ENCODE assay signal across 3 cellular contexts in the genomic region with DNA sequence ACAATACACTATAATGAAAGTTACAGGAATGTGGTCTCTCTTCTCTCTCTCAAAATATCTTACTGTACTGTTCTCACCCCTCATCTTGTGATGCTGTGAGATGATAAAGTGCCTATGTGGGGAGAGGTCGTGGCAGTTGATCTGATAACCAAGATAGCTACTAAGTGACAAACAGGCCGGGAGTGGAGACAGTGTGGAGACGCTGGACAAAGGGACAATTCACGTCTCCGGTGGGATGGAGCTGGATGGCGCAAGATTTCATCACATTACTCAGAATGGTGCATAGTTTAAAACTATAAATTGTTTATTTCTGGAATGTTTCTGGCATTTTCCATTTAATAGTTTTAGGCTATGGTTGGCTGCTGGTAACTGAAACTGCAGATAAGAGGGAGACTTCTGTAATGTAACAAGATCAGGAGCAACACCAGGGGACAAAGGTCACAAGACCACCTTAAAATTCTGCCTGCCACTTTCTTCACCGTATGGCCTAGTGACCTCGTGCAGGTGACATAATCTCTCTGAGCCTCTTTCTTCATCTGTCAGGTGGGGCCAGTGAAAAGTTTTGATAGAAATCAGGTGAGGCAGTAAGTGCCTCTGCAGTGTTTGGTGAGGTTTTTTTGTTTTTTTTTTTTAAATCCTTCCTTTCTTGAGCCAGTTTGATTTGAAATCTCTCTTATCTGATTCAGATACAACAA.
TF ChIP-seq lines count a peak whose summit lies in the region.

No MANE protein-coding gene starts in this region.

TF ChIP-seq in SK-N-SH, 30 proteins besides CTCF, POLR2A, EP300 and RAD21:
- TF ChIP-seq, protein P1, sequence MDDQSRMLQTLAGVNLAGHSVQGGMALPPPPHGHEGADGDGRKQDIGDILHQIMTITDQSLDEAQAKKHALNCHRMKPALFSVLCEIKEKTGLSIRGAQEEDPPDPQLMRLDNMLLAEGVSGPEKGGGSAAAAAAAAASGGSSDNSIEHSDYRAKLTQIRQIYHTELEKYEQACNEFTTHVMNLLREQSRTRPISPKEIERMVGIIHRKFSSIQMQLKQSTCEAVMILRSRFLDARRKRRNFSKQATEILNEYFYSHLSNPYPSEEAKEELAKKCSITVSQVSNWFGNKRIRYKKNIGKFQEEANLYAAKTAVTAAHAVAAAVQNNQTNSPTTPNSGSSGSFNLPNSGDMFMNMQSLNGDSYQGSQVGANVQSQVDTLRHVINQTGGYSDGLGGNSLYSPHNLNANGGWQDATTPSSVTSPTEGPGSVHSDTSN (IDR thresholded peaks at IDR 0.05), result 0 out of 2 replicates have a peak, but pooled peaks have one; percentile 2
- TF ChIP-seq, protein P2, sequence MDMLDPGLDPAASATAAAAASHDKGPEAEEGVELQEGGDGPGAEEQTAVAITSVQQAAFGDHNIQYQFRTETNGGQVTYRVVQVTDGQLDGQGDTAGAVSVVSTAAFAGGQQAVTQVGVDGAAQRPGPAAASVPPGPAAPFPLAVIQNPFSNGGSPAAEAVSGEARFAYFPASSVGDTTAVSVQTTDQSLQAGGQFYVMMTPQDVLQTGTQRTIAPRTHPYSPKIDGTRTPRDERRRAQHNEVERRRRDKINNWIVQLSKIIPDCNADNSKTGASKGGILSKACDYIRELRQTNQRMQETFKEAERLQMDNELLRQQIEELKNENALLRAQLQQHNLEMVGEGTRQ (IDR thresholded peaks at IDR 0.05; ENCODE audit: borderline replicate concordance, low read depth, low read length), result no peak
- TF ChIP-seq TCF12 (IDR thresholded peaks at IDR 0.05), result no peak

TF ChIP-seq in endothelial cell of umbilical vein, 7 proteins besides CTCF, POLR2A, EP300 and RAD21:
- TF ChIP-seq JUN (IDR thresholded peaks at IDR 0.05; ENCODE audit: borderline replicate concordance, insufficient read depth, insufficient read length, low read depth) (no peak), GATA2 (IDR thresholded peaks at IDR 0.05; ENCODE audit: insufficient read depth, insufficient read length, low read depth, low read length) (peak; percentile 39)
TF ChIP-seq in endothelial cell of umbilical vein: peak in this region for 1.

TF ChIP-seq in HEK293T, 16 proteins besides CTCF, POLR2A, EP300 and RAD21:
- TF ChIP-seq, protein P3, sequence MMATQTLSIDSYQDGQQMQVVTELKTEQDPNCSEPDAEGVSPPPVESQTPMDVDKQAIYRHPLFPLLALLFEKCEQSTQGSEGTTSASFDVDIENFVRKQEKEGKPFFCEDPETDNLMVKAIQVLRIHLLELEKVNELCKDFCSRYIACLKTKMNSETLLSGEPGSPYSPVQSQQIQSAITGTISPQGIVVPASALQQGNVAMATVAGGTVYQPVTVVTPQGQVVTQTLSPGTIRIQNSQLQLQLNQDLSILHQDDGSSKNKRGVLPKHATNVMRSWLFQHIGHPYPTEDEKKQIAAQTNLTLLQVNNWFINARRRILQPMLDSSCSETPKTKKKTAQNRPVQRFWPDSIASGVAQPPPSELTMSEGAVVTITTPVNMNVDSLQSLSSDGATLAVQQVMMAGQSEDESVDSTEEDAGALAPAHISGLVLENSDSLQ (IDR thresholded peaks at IDR 0.05), result no peak
- no peak for TF ChIP-seq ELF4 (IDR thresholded peaks at IDR 0.05)
TF ChIP-seq in HEK293T: peak in this region for 0.
